Comparison of ENCODE assay signal across 13 cellular contexts in the genomic region with DNA sequence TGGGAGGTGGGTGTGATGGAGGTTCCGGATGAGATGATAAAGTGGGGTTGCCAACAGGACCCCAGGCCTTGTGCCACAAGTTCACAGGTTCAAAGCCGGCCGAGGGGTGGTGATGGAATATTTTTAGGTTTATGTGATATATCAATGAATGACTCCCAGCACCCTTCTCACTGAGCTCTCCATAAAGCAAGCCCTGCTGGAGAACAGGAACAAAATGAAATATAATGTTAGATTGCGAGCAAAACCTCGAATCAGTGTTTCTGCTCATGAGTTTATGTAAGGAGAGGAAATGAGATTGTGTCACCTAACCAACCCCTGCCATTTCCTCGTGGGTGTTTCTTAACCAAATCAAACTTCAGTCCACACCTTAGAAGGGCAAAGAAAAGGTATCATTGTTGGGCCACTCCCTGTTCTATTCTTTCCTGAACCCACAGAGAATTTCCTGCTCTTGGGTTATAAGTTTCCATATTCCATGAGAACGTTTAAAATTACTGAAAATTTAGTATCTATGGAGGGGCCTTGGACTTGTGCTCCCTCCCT.
"Had no signal": no experiment of that assay in that cellular context is flagged by ENCODE, and none has a peak within 500 bp of the region (broad histone marks: within the 10 kb centered on the region; RNA-seq: fewer than 3 reads in every experiment).

No MANE protein-coding gene starts in this region.

- H3K36me3 ChIP-seq: gastrocnemius medialis, tibial nerve had no signal

- H3K27ac Mint-ChIP-seq: activated naive CD4-positive, alpha-beta T cell treated with anti-CD3 and anti-CD28 coated beads for 36 hours; activated T-helper 2 cell treated with anti-CD3 and anti-CD28 coated beads, Interferon-gamma antibody, Interleukin-2, Interleukin-4, amounts not matched to agents 10 μg/mL and 5 μg/mL and 100 μg/mL, durations not matched to agents 14 hours and 24 hours and 36 hours; natural killer cell treated with Interleukin-12 subunit alpha and Interleukin-12 subunit beta and Interleukin-15 and Interleukin-18, amount 100 ng/mL, for 72 hours; stimulated activated naive B cell treated with anti-CD40 and anti-IgM and Interleukin-4, amounts not matched to agents 10 μg/mL and 1 μg/mL and 100 μg/mL, for 72 hours had no signal

- H3K4me3 Mint-ChIP-seq: activated naive CD4-positive, alpha-beta T cell treated with anti-CD3 and anti-CD28 coated beads for 36 hours; natural killer cell treated with Interleukin-12 subunit alpha and Interleukin-12 subunit beta and Interleukin-15 and Interleukin-18, amount 100 ng/mL, for 72 hours; stimulated activated naive B cell treated with anti-CD40 and anti-IgM and Interleukin-4, amounts not matched to agents 10 μg/mL and 1 μg/mL and 100 μg/mL, for 72 hours had no signal

- ATAC-seq: gastrocnemius medialis; left lobe of liver; natural killer cell treated with Interleukin-12 subunit alpha and Interleukin-12 subunit beta and Interleukin-15 and Interleukin-18, amount 100 ng/mL, for 72 hours; stimulated activated naive B cell treated with anti-CD40 and anti-IgM and Interleukin-4, amounts not matched to agents 10 μg/mL and 1 μg/mL and 100 μg/mL, for 72 hours had no signal

- H3K36me3 Mint-ChIP-seq: natural killer cell treated with Interleukin-12 subunit alpha and Interleukin-12 subunit beta and Interleukin-15 and Interleukin-18, amount 100 ng/mL, for 72 hours; stimulated activated naive B cell treated with anti-CD40 and anti-IgM and Interleukin-4, amounts not matched to agents 10 μg/mL and 1 μg/mL and 100 μg/mL, for 72 hours had no signal

- H3K27ac ChIP-seq: coronary artery, gastrocnemius medialis, tibial nerve had no signal

- DNase-seq: activated naive CD4-positive, alpha-beta T cell treated with anti-CD3 and anti-CD28 coated beads for 36 hours; activated T-cell treated with anti-CD3 and anti-CD28 coated beads, Interleukin-2, amount 50 U/mL, for 1 hour; caudate nucleus; effector CD4-positive, alpha-beta T cell; gastrocnemius medialis; nucleus accumbens; stimulated activated CD4-positive, alpha-beta T cell treated with anti-CD3 and anti-CD28 coated beads, Interleukin-2, amount 100 ng/mL, for 48 hours; stimulated activated naive B cell treated with anti-CD40 and anti-IgM and Interleukin-4, amounts not matched to agents 10 μg/mL and 1 μg/mL and 100 μg/mL, for 72 hours had no signal

- H3K4me3 ChIP-seq: coronary artery, gastrocnemius medialis, tibial nerve had no signal

- H3K9me3 ChIP-seq: gastrocnemius medialis, tibial nerve had no signal

- H3K27me3 ChIP-seq: gastrocnemius medialis, tibial nerve had no signal

- H3K4me1 ChIP-seq: gastrocnemius medialis, tibial nerve had no signal

- H3K4me1 Mint-ChIP-seq: stimulated activated naive B cell treated with anti-CD40 and anti-IgM and Interleukin-4, amounts not matched to agents 10 μg/mL and 1 μg/mL and 100 μg/mL, for 72 hours had no signal

- H3K9me3 Mint-ChIP-seq: activated naive CD4-positive, alpha-beta T cell treated with anti-CD3 and anti-CD28 coated beads for 36 hours; activated T-helper 2 cell treated with anti-CD3 and anti-CD28 coated beads, Interferon-gamma antibody, Interleukin-2, Interleukin-4, amounts not matched to agents 10 μg/mL and 5 μg/mL and 100 μg/mL, durations not matched to agents 14 hours and 24 hours and 36 hours; natural killer cell treated with Interleukin-12 subunit alpha and Interleukin-12 subunit beta and Interleukin-15 and Interleukin-18, amount 100 ng/mL, for 72 hours had no signal
